Comparison of ENCODE assay signal across 32 cellular contexts in the genomic region with DNA sequence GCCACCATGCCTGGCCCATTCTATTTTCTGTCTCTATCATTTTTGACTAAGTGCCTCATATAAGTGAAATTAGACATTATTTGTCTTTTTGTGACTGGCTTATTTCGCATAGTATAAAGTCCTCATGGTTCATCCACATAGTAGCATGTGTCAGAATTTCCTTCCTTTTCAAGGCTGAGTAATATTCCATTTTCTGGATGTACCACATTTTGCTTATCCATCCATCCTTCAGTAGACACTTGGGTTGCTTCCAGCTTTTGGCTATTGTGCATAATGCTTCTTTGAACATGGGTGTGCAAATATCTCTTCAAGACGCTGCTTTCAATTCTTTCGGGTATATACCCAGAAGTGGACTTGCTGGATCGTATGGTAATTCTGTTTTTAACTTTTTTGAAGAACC.
"Had no signal": no experiment of that assay in that cellular context is flagged by ENCODE, and none has a peak within 500 bp of the region (broad histone marks: within the 10 kb centered on the region; RNA-seq: fewer than 3 reads in every experiment).

No MANE protein-coding gene starts in this region.

- ATAC-seq: activated CD8-positive, alpha-beta memory T cell treated with anti-CD3 and anti-CD28 coated beads, Interleukin-2, amount 10 ng/mL, durations not matched to agents 7 days and 5 days; activated T-cell treated with anti-CD3 and anti-CD28 coated beads, Interleukin-2, amount 50 U/mL, for 72 hours; activated T-helper 17 cell treated with anti-CD3 and anti-CD28 coated beads, Interleukin-2, amount 50 U/mL, for 72 hours; PC-3 had no signal

- H3K27ac ChIP-seq: breast epithelium, Peyer's patch had no signal

- DNase-seq: activated B cell treated with CpG ODN at 0.5 μM for 24 hours; activated CD4-positive, alpha-beta memory T cell treated with anti-CD3 and anti-CD28 coated beads, Interleukin-2, amount 10 ng/mL, durations not matched to agents 7 days and 5 days; activated CD4-positive, alpha-beta T cell treated with anti-CD3 and anti-CD28 coated beads for 1 hour; activated CD4-positive, alpha-beta T cell treated with anti-CD3 and anti-CD28 coated beads for 48 hours; activated CD8-positive, alpha-beta memory T cell treated with anti-CD3 and anti-CD28 coated beads for 24 hours; activated CD8-positive, alpha-beta memory T cell treated with anti-CD3 and anti-CD28 coated beads, Interleukin-2, amount 10 ng/mL, durations not matched to agents 7 days and 5 days; activated CD8-positive, alpha-beta memory T cell treated with anti-CD3 and anti-CD28 coated beads, Interleukin-2, amount 50 U/mL, for 48 hours; activated effector memory CD4-positive, alpha-beta T cell treated with anti-CD3 and anti-CD28 coated beads, Interleukin-2, amount 50 U/mL, for 16 hours; activated naive CD4-positive, alpha-beta T cell; activated naive CD4-positive, alpha-beta T cell treated with anti-CD3 and anti-CD28 coated beads, Interleukin-2, amount 50 U/mL, for 16 hours; activated naive CD8-positive, alpha-beta T cell treated with anti-CD3 and anti-CD28 coated beads for 36 hours; activated T-cell treated with anti-CD3 and anti-CD28 coated beads, Interleukin-2, amount 50 U/mL, for 72 hours; amniotic stem cell; aorta; Kasumi-1; KBM-7; MG63; NCI-H1048; NCI-H1105 treated with DMSO at 0.1 percent for 48 hours; NCI-H1436; NCI-H1694; NCI-H1930; NCI-H2081 treated with DMSO at 0.1 percent for 48 hours; NCI-H345; NCI-H524 treated with DMSO at 0.1 percent for 48 hours; PC-3; Peyer's patch; RPMI8226; SIG-M5 had no signal

- H3K27me3 Mint-ChIP-seq: activated B cell treated with CpG ODN at 0.5 μM for 24 hours; activated CD4-positive, alpha-beta memory T cell treated with anti-CD3 and anti-CD28 coated beads, Interleukin-2, amount 10 ng/mL, durations not matched to agents 7 days and 5 days; activated CD8-positive, alpha-beta memory T cell treated with anti-CD3 and anti-CD28 coated beads, Interleukin-2, amount 10 ng/mL, durations not matched to agents 7 days and 5 days; activated naive CD8-positive, alpha-beta T cell treated with anti-CD3 and anti-CD28 coated beads for 36 hours; activated T-helper 17 cell treated with anti-CD3 and anti-CD28 coated beads, Interleukin-2, amount 50 U/mL, for 72 hours had no signal

- H3K27me3 ChIP-seq: breast epithelium, MG63, Peyer's patch had no signal

- H3K4me3 Mint-ChIP-seq: activated B cell treated with CpG ODN at 0.5 μM for 24 hours; activated CD4-positive, alpha-beta memory T cell treated with anti-CD3 and anti-CD28 coated beads, Interleukin-2, amount 10 ng/mL, durations not matched to agents 7 days and 5 days; activated CD8-positive, alpha-beta memory T cell treated with anti-CD3 and anti-CD28 coated beads, Interleukin-2, amount 10 ng/mL, durations not matched to agents 7 days and 5 days; activated naive CD8-positive, alpha-beta T cell treated with anti-CD3 and anti-CD28 coated beads for 36 hours; activated T-cell treated with anti-CD3 and anti-CD28 coated beads, Interleukin-2, amount 50 U/mL, for 72 hours; activated T-helper 17 cell treated with anti-CD3 and anti-CD28 coated beads, Interleukin-2, amount 50 U/mL, for 72 hours; T-helper 2 cell treated with Interferon-gamma antibody and Interleukin-4, amounts not matched to agents 5 μg/mL and 100 μg/mL, for 36 hours had no signal

- H3K4me1 ChIP-seq: breast epithelium, Peyer's patch had no signal

- H3K27ac Mint-ChIP-seq: activated B cell treated with CpG ODN at 0.5 μM for 24 hours; activated CD4-positive, alpha-beta memory T cell treated with anti-CD3 and anti-CD28 coated beads, Interleukin-2, amount 10 ng/mL, durations not matched to agents 7 days and 5 days; activated CD8-positive, alpha-beta memory T cell treated with anti-CD3 and anti-CD28 coated beads, Interleukin-2, amount 10 ng/mL, durations not matched to agents 7 days and 5 days; activated naive CD8-positive, alpha-beta T cell treated with anti-CD3 and anti-CD28 coated beads for 36 hours; activated T-cell treated with anti-CD3 and anti-CD28 coated beads, Interleukin-2, amount 50 U/mL, for 72 hours; activated T-helper 17 cell treated with anti-CD3 and anti-CD28 coated beads, Interleukin-2, amount 50 U/mL, for 72 hours; T-helper 2 cell treated with Interferon-gamma antibody and Interleukin-4, amounts not matched to agents 5 μg/mL and 100 μg/mL, for 36 hours had no signal

- H3K9me3 ChIP-seq: breast epithelium, Peyer's patch had no signal

- H3K4me1 Mint-ChIP-seq: activated B cell treated with CpG ODN at 0.5 μM for 24 hours; activated T-helper 17 cell treated with anti-CD3 and anti-CD28 coated beads, Interleukin-2, amount 50 U/mL, for 72 hours had no signal

- H3K4me3 ChIP-seq: breast epithelium, MG63, Peyer's patch had no signal
